ENCODE assay signal across 12 cellular contexts in the genomic region with DNA sequence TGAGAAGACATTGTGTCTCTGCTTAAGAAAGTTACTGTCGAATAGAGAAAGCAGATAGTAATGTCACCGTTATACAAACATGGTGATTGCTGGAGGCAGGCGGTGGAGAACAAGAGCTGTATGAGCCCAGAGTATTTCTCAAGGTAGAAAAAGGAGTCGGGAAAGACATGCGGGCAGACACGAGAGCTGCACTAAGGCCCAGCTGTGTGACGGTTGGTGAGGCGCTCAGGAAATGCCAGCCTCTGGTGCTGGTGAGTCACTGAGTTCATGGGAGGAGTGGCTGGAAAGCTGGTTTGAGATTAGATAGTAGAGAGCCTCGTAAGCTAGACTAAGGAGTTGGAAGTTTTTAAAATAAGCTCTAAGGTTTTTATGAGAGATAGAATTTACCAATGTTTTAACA.
DNase-seq lines count a peak whose midpoint lies in the region; TF ChIP-seq lines count a peak whose summit lies in the region.
"Had no signal": no experiment of that assay in that cellular context is flagged by ENCODE, and none has a peak within 500 bp of the region (broad histone marks: within the 10 kb centered on the region; RNA-seq: fewer than 3 reads in every experiment).

No MANE protein-coding gene starts in this region.

- intact Hi-C loops in A673 (cut with micrococcal nuclease; ENCODE audit: unreplicated experiment): no loop called here

- H3K4me3 ChIP-seq in A673 (ENCODE audit: low read depth, low read length, poor library complexity, severe bottlenecking): no peak overlapping the region
- H3K4me3 ChIP-seq in MG63: no peak overlapping the region

- no TSS peak for BruUV-seq in A673 (replicated peaks; lab: Mats Ljungman, UMichigan)

- DNase-seq in A673 (ENCODE audit: low spot score) (peak; percentile 74), MG63 (peak; percentile 77), amniotic stem cell (lab: John Stamatoyannopoulos, UW) (peak; percentile 8), kidney glomerular epithelial cell (lab: John Stamatoyannopoulos, UW) (peak; percentile 26), HT-29 (ENCODE audit: low spot score) (no peak), LoVo (ENCODE audit: low spot score) (no peak), NCI-H2107 (lab: John Stamatoyannopoulos, UW) (no peak)
- DNase-seq in stimulated activated CD4-positive, alpha-beta T cell treated with anti-CD3 and anti-CD28 coated beads, Interleukin-2, amount 100 ng/mL, for 24 hours: no peak
- DNase-seq: activated naive CD4-positive, alpha-beta T cell treated with anti-CD3 and anti-CD28 coated beads, Interleukin-2, amount 50 U/mL, for 16 hours; NCI-H1436 treated with DMSO at 0.1 percent for 48 hours; occipital lobe; stimulated activated CD4-positive, alpha-beta T cell treated with anti-CD3 and anti-CD28 coated beads, Interleukin-4, amount 100 ng/mL, for 4 hours had no signal

- H3K4me1 ChIP-seq in A673 (ENCODE audit: insufficient read depth, low read length, poor library complexity, severe bottlenecking): no peaks in the 10 kb centered on the region

- CTCF ChIA-PET in A673 (lab: Charles Lee): no interaction called here

- H3K9me3 ChIP-seq in A673 (ENCODE audit: low read depth, low read length, poor library complexity, severe bottlenecking) (no peaks in the 10 kb centered on the region), MG63 (no peaks in the 10 kb centered on the region)

- H3K27me3 ChIP-seq in A673 (replicated peaks; ENCODE audit: insufficient read depth, low read depth, low read length, poor library complexity) (no peaks in the 10 kb centered on the region), MG63 (no peaks in the 10 kb centered on the region)

- H3K27ac ChIP-seq in A673 (ENCODE audit: low read depth, low read length, poor library complexity, severe bottlenecking): no peak overlapping the region

- H3K36me3 ChIP-seq in A673 (ENCODE audit: insufficient read depth, low read length, poor library complexity, severe bottlenecking) (no peaks in the 10 kb centered on the region), MG63 (no peaks in the 10 kb centered on the region)

- POLR2A ChIA-PET in A673 (lab: Charles Lee; ENCODE audit: low non-redundant PET): no interaction called here

- no peak for TF ChIP-seq CTCF in A673 (conservative IDR thresholded peaks at IDR 0.05; ENCODE audit: low read depth, low read length)

Comparison
In these comparisons a context has a peak if more than half of its experiments do, and no peak if none do; other contexts are left out.
1. DNase-seq: peak in A673 (single experiment), MG63 (single experiment), amniotic stem cell (single experiment) and kidney glomerular epithelial cell (single experiment); none in HT-29 (single experiment), stimulated activated CD4-positive, alpha-beta T cell treated with anti-CD3 and anti-CD28 coated beads, Interleukin-2, amount 100 ng/mL, for 24 hours (0 of 2), LoVo (single experiment) and NCI-H2107 (single experiment).